Comparison of ENCODE assay signal across 16 cellular contexts in genomic region chr12:32776258-32776657, GRCh38. TPM values are rescaled to one million over a fixed set of nuclear protein-coding genes. Genes with fewer than 3 reads are reported as not detected.
DNase-seq lines count a peak whose midpoint lies in the region; ATAC-seq and TF ChIP-seq lines count a peak whose summit lies in the region.
"Had no signal": no experiment of that assay in that cellular context is flagged by ENCODE, and none has a peak within 500 bp of the region (broad histone marks: within the 10 kb centered on the region; RNA-seq: fewer than 3 reads in every experiment).

No MANE protein-coding gene starts in this region.

- intact Hi-C loops in mammary epithelial cell (cut with micrococcal nuclease) (no loop called here), MCF 10A (cut with micrococcal nuclease) (no loop called here), colonic mucosa (cut with DNase I) (loop anchor here (5.0 kb wide), 1 partner anchor 141 kb away; no protein-coding TSS in a partner anchor), left colon (cut with DNase I, micrococcal nuclease) (no loop called here), right lobe of liver (cut with DNase I) (no loop called here)

- no peak for TF ChIP-seq CTCF in mammary epithelial cell (conservative IDR thresholded peaks at IDR 0.05 in 1 of 2, IDR thresholded peaks at IDR 0.05 in 1 of 2; ENCODE audit: extremely low read depth in 1 of 2, insufficient read depth in 1 of 2, low read depth in 1 of 2, low read length in 2 of 2)
- no peak for TF ChIP-seq CTCF in MCF 10A (IDR thresholded peaks at IDR 0.05; ENCODE audit: unreplicated experiment)
- no peak for TF ChIP-seq CTCF in colonic mucosa (IDR thresholded peaks at IDR 0.05)
- TF ChIP-seq CTCF in right lobe of liver (IDR thresholded peaks at IDR 0.05) = no peak

- POLR2A ChIA-PET in MCF 10A (lab: Yijun Ruan, JAX) = no interaction called here

- no peaks in the 10 kb centered on the region for H3K79me2 ChIP-seq in mammary epithelial cell (ENCODE audit: insufficient read depth, low read length)

- DNase-seq in mammary epithelial cell = peak; percentile 35
- no peak for DNase-seq in MCF 10A (ENCODE audit: unreplicated experiment)
- no peak for DNase-seq in colonic mucosa
- no peak for DNase-seq in left colon
- no peak for DNase-seq in NCI-H748 (lab: John Stamatoyannopoulos, UW; ENCODE audit: unreplicated experiment)
- DNase-seq in right lobe of liver = no peak
- no peak for DNase-seq in GM19240 (ENCODE audit: insufficient read length, low spot score)
- DNase-seq: CD8-positive, alpha-beta T cell; COR-L47; DND-41; H7 had no signal

- H3K4me1 ChIP-seq in mammary epithelial cell (ENCODE audit: insufficient read depth, low read length) (peaks cover 5% of the 10 kb centered on the region), colonic mucosa (peaks cover 13% of the 10 kb centered on the region), right lobe of liver (no peaks in the 10 kb centered on the region)

- CTCF ChIA-PET in mammary epithelial cell (lab: Charles Lee; ENCODE audit: low non-redundant PET) = no interaction called here
- CTCF ChIA-PET in MCF 10A (lab: Yijun Ruan, JAX) = interaction anchor here (0.9 to 3.9 kb wide), 2 partner anchors 9 to 21 kb away, joined by 3 to 21 read pairs; partner anchors contain the start of gene YARS2

- no peaks in the 10 kb centered on the region for H3K9me3 Mint-ChIP-seq in MCF 10A (ENCODE audit: unreplicated experiment)
- H3K9me3 Mint-ChIP-seq: CD8-positive, alpha-beta T cell; GM23338 had no signal

- no peaks in the 10 kb centered on the region for H3K36me3 Mint-ChIP-seq in MCF 10A (ENCODE audit: insufficient read depth, unreplicated experiment)
- H3K36me3 Mint-ChIP-seq: CD14-positive monocyte; CD8-positive, alpha-beta T cell had no signal

- TF ChIP-seq POLR2A in right lobe of liver (IDR thresholded peaks at IDR 0.05) = no peak

- H3K9ac ChIP-seq in mammary epithelial cell (ENCODE audit: insufficient read depth, low read length) (no peak overlapping the region), colonic mucosa (ENCODE audit: low read depth in 2 of 2, low read length in 2 of 2) (no peak overlapping the region)

- H2AFZ ChIP-seq in mammary epithelial cell (ENCODE audit: low read depth, low read length) = no peak overlapping the region
- H2AFZ ChIP-seq: GM23338 had no signal

- H3K9me3 ChIP-seq in mammary epithelial cell (replicated peaks; ENCODE audit: insufficient read depth, low read length) = no peaks in the 10 kb centered on the region
- H3K9me3 ChIP-seq in colonic mucosa = no peaks in the 10 kb centered on the region
- no peaks in the 10 kb centered on the region for H3K9me3 ChIP-seq in right lobe of liver

- H3K27ac ChIP-seq in mammary epithelial cell (ENCODE audit: insufficient read depth, low read depth, low read length) (no peak overlapping the region), colonic mucosa (peak overlapping the region; percentile 30), right lobe of liver (no peak overlapping the region)
- H3K27ac ChIP-seq: 22Rv1 had no signal

- ATAC-seq in left colon (peak; percentile 36), right lobe of liver (no peak), HG03457 (IDR thresholded peaks at IDR 0.05; ENCODE audit: unreplicated experiment) (no peak)
- ATAC-seq: CD8-positive, alpha-beta T cell; GM23338; HepG2 had no signal

- no peaks in the 10 kb centered on the region for H3K36me3 ChIP-seq in mammary epithelial cell (ENCODE audit: insufficient read depth, low read length)
- H3K36me3 ChIP-seq in colonic mucosa = no peaks in the 10 kb centered on the region
- no peaks in the 10 kb centered on the region for H3K36me3 ChIP-seq in right lobe of liver

- H3K27me3 ChIP-seq in mammary epithelial cell (ENCODE audit: insufficient read depth, low read length) = no peaks in the 10 kb centered on the region
- no peaks in the 10 kb centered on the region for H3K27me3 ChIP-seq in colonic mucosa
- H3K27me3 ChIP-seq in right lobe of liver = no peaks in the 10 kb centered on the region

- dilution Hi-C loops in mammary epithelial cell (cut with HindIII; ENCODE audit: low sequenced_read_pairs) = no loop called here

- 46% methylated on average over 4 of the region's 4 CpGs for WGBS in mammary epithelial cell (ENCODE audit: low coverage, missing lambda C conversion rate)
- WGBS in right lobe of liver (ENCODE audit: insufficient coverage, low coverage, low lambda C conversion rate, missing lambda C conversion rate) = 57% methylated on average over 4 of the region's 4 CpGs

- H3K4me3 Mint-ChIP-seq in MCF 10A (ENCODE audit: unreplicated experiment) = no peak overlapping the region
- H3K4me3 Mint-ChIP-seq: CD14-positive monocyte; CD8-positive, alpha-beta T cell; GM23338 had no signal

- peaks cover 21% of the 10 kb centered on the region for H3K27me3 Mint-ChIP-seq in MCF 10A (ENCODE audit: insufficient read depth, unreplicated experiment)

- no peak overlapping the region for H3K27ac Mint-ChIP-seq in MCF 10A (ENCODE audit: low read depth, unreplicated experiment)
- H3K27ac Mint-ChIP-seq: CD14-positive monocyte; CD8-positive, alpha-beta T cell; GM23338 had no signal

- H3K4me1 Mint-ChIP-seq in MCF 10A (ENCODE audit: insufficient read depth, unreplicated experiment) = no peaks in the 10 kb centered on the region
- H3K4me1 Mint-ChIP-seq: GM23338 had no signal

- H3K4me2 ChIP-seq in mammary epithelial cell (ENCODE audit: insufficient read depth, low read depth, low read length) = no peak overlapping the region
- H3K4me2 ChIP-seq: GM23338 had no signal

- BruUV-seq in mammary epithelial cell (replicated peaks; lab: Mats Ljungman, UMichigan) (no TSS peak), MCF 10A (replicated peaks; lab: Mats Ljungman, UMichigan) (no TSS peak)

- H3K4me3 ChIP-seq in mammary epithelial cell (replicated peaks in 1 of 3; ENCODE audit: insufficient read depth in 1 of 3, low read depth in 2 of 3, low read length in 3 of 3) (no peak overlapping the region), colonic mucosa (no peak overlapping the region), right lobe of liver (no peak overlapping the region)
- H3K4me3 ChIP-seq: GM23338 had no signal

- no peaks in the 10 kb centered on the region for H4K20me1 ChIP-seq in mammary epithelial cell (ENCODE audit: insufficient read depth, low read length)

- in situ Hi-C loops in mammary epithelial cell (cut with MboI; ENCODE audit: low sequenced_read_pairs in 2 of 2) = no loop called here

RNA-seq across cellular contexts. Expression of gene YARS2, which starts 20.6 kb away (rescaled TPM):
- total RNA-seq in mammary epithelial cell = 10 to 100 TPM; 31.5 to 37.5 TPM
- 25.6 TPM for polyA plus RNA-seq in mammary epithelial cell
- 8.5 TPM for polyA minus RNA-seq in mammary epithelial cell
- 27.2 and 30.1 TPM in 2 replicates for total RNA-seq in MCF 10A (2022)
- 10 to 100 TPM; 14.1 to 28.0 TPM for total RNA-seq in colonic mucosa
- total RNA-seq in left colon = 10 to 100 TPM; 13.4 to 14.9 TPM
- 10 to 100 TPM in 2 of 6 experiments, 1 to 10 TPM in 4; 6.9 to 19.4 (median 9.0) TPM for total RNA-seq in right lobe of liver
